ENCODE assay signal across 31 cellular contexts in the genomic region with DNA sequence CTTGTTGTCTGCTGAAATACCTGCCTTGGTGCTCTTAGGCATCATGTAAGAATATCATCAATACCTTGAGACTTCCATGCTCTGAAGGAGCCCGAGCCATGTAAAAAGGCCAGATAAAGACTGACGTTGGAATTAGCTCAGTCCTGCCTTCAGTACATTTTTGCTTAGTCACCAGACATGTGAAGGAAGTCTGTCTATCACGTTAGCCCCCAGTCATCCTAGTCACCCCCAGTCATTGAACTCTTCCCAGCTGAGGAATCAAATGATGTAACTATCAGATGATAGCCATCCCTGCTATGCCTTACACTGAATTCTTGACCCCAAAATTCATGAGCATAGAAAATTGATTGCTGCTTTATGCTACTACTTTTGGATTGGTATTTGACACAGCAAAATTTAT.
"Had no signal": no experiment of that assay in that cellular context is flagged by ENCODE, and none has a peak within 500 bp of the region (broad histone marks: within the 10 kb centered on the region; RNA-seq: fewer than 3 reads in every experiment).

No MANE protein-coding gene starts in this region.

- H3K27me3 ChIP-seq: breast epithelium, esophagus muscularis mucosa, ovary, thyroid gland had no signal

- H3K27ac Mint-ChIP-seq: activated CD4-positive, alpha-beta memory T cell treated with anti-CD3 and anti-CD28 coated beads, Interleukin-2, amount 10 ng/mL, durations not matched to agents 7 days and 5 days; activated CD4-positive, alpha-beta T cell treated with anti-CD3 and anti-CD28 coated beads, Interleukin-2, amount 10 ng/mL, durations not matched to agents 7 days and 5 days; activated naive CD4-positive, alpha-beta T cell treated with anti-CD3 and anti-CD28 coated beads, Interleukin-2, amount 10 ng/mL, durations not matched to agents 7 days and 5 days; activated naive CD8-positive, alpha-beta T cell treated with anti-CD3 and anti-CD28 coated beads, Interleukin-2, amount 10 ng/mL, durations not matched to agents 7 days and 5 days; activated T-cell treated with anti-CD3 and anti-CD28 coated beads, Interleukin-2, amount 50 U/mL, for 24 hours; endodermal cell; mesothelial cell of epicardium; naive B cell; nephron progenitor cell; progenitor cell of endocrine pancreas; stimulated activated effector memory CD8-positive, alpha-beta T cell treated with anti-CD3 and anti-CD28 coated beads, Interleukin-12 subunit alpha, Interleukin-12 subunit beta, amount 100 ng/mL, for 72 hours; stimulated activated naive CD8-positive, alpha-beta T cell treated with anti-CD3 and anti-CD28 coated beads, Interleukin-15, amount 100 ng/mL, for 72 hours; T-helper 2 cell treated with Interferon-gamma antibody and Interleukin-4, amounts not matched to agents 5 μg/mL and 100 μg/mL, for 36 hours had no signal

- H3K9me3 ChIP-seq: breast epithelium, esophagus muscularis mucosa, ovary, thyroid gland had no signal

- H3K9me3 Mint-ChIP-seq: activated CD4-positive, alpha-beta memory T cell treated with anti-CD3 and anti-CD28 coated beads, Interleukin-2, amount 10 ng/mL, durations not matched to agents 7 days and 5 days; activated naive CD4-positive, alpha-beta T cell treated with anti-CD3 and anti-CD28 coated beads, Interleukin-2, amount 10 ng/mL, durations not matched to agents 7 days and 5 days; activated naive CD8-positive, alpha-beta T cell treated with anti-CD3 and anti-CD28 coated beads, Interleukin-2, amount 10 ng/mL, durations not matched to agents 7 days and 5 days; endodermal cell; naive B cell; nephron progenitor cell had no signal

- DNase-seq: activated CD4-positive, alpha-beta memory T cell treated with anti-CD3 and anti-CD28 coated beads, Interleukin-2, amount 10 ng/mL, durations not matched to agents 7 days and 5 days; activated CD4-positive, alpha-beta T cell treated with anti-CD3 and anti-CD28 coated beads for 1 hour; activated CD4-positive, alpha-beta T cell treated with anti-CD3 and anti-CD28 coated beads, Interleukin-2, amount 10 ng/mL, durations not matched to agents 7 days and 5 days; activated CD8-positive, alpha-beta memory T cell treated with anti-CD3 and anti-CD28 coated beads, Interleukin-2, amount 50 U/mL, for 48 hours; activated gamma-delta T cell; activated naive CD4-positive, alpha-beta T cell treated with anti-CD3 and anti-CD28 coated beads, Interleukin-2, amount 10 ng/mL, durations not matched to agents 7 days and 5 days; activated naive CD8-positive, alpha-beta T cell treated with anti-CD3 and anti-CD28 coated beads, Interleukin-2, amount 10 ng/mL, durations not matched to agents 7 days and 5 days; activated T-cell treated with anti-CD3 and anti-CD28 coated beads, Interleukin-2, amount 50 U/mL, for 24 hours; amniotic stem cell; central memory CD4-positive, alpha-beta T cell; endodermal cell; islet precursor cell; left cardiac atrium; mammary epithelial cell; naive B cell; nephron progenitor cell; ovary; retina; small intestine; stimulated activated CD4-positive, alpha-beta T cell treated with anti-CD3 and anti-CD28 coated beads, Interleukin-4, amount 100 ng/mL, for 24 hours; stimulated activated naive CD8-positive, alpha-beta T cell treated with anti-CD3 and anti-CD28 coated beads, Interleukin-15, amount 100 ng/mL, for 72 hours; substantia nigra; T-helper 1 cell; thyroid gland had no signal

- H3K27ac ChIP-seq: breast epithelium, esophagus muscularis mucosa, ovary, thyroid gland had no signal

- H3K27me3 Mint-ChIP-seq: activated CD4-positive, alpha-beta memory T cell treated with anti-CD3 and anti-CD28 coated beads, Interleukin-2, amount 10 ng/mL, durations not matched to agents 7 days and 5 days; activated CD4-positive, alpha-beta T cell treated with anti-CD3 and anti-CD28 coated beads, Interleukin-2, amount 10 ng/mL, durations not matched to agents 7 days and 5 days; activated naive CD4-positive, alpha-beta T cell treated with anti-CD3 and anti-CD28 coated beads, Interleukin-2, amount 10 ng/mL, durations not matched to agents 7 days and 5 days; activated naive CD8-positive, alpha-beta T cell treated with anti-CD3 and anti-CD28 coated beads, Interleukin-2, amount 10 ng/mL, durations not matched to agents 7 days and 5 days; activated T-cell treated with anti-CD3 and anti-CD28 coated beads, Interleukin-2, amount 50 U/mL, for 24 hours; progenitor cell of endocrine pancreas; stimulated activated naive CD8-positive, alpha-beta T cell treated with anti-CD3 and anti-CD28 coated beads, Interleukin-15, amount 100 ng/mL, for 72 hours had no signal

- H3K4me1 Mint-ChIP-seq: activated CD4-positive, alpha-beta memory T cell treated with anti-CD3 and anti-CD28 coated beads, Interleukin-2, amount 10 ng/mL, durations not matched to agents 7 days and 5 days; activated CD4-positive, alpha-beta T cell treated with anti-CD3 and anti-CD28 coated beads, Interleukin-2, amount 10 ng/mL, durations not matched to agents 7 days and 5 days; activated naive CD4-positive, alpha-beta T cell treated with anti-CD3 and anti-CD28 coated beads, Interleukin-2, amount 10 ng/mL, durations not matched to agents 7 days and 5 days; activated naive CD8-positive, alpha-beta T cell treated with anti-CD3 and anti-CD28 coated beads, Interleukin-2, amount 10 ng/mL, durations not matched to agents 7 days and 5 days; endodermal cell; naive B cell; nephron progenitor cell; stimulated activated effector memory CD8-positive, alpha-beta T cell treated with anti-CD3 and anti-CD28 coated beads, Interleukin-12 subunit alpha, Interleukin-12 subunit beta, amount 100 ng/mL, for 72 hours; stimulated activated naive CD8-positive, alpha-beta T cell treated with anti-CD3 and anti-CD28 coated beads, Interleukin-15, amount 100 ng/mL, for 72 hours had no signal

- FAIRE-seq: small intestine had no signal

- H3K4me3 ChIP-seq: breast epithelium, esophagus muscularis mucosa, ovary, thyroid gland had no signal

- H3K4me1 ChIP-seq: breast epithelium, esophagus muscularis mucosa had no signal

- ATAC-seq: left cardiac atrium; sciatic nerve; stimulated activated effector memory CD8-positive, alpha-beta T cell treated with anti-CD3 and anti-CD28 coated beads, Interleukin-12 subunit alpha, Interleukin-12 subunit beta, amount 100 ng/mL, for 72 hours; stimulated activated naive CD8-positive, alpha-beta T cell treated with anti-CD3 and anti-CD28 coated beads, Interleukin-15, amount 100 ng/mL, for 72 hours had no signal

- H3K36me3 ChIP-seq: breast epithelium, esophagus muscularis mucosa, ovary, thyroid gland had no signal

- H3K4me3 Mint-ChIP-seq: activated CD4-positive, alpha-beta memory T cell treated with anti-CD3 and anti-CD28 coated beads, Interleukin-2, amount 10 ng/mL, durations not matched to agents 7 days and 5 days; activated CD4-positive, alpha-beta T cell treated with anti-CD3 and anti-CD28 coated beads, Interleukin-2, amount 10 ng/mL, durations not matched to agents 7 days and 5 days; activated naive CD4-positive, alpha-beta T cell treated with anti-CD3 and anti-CD28 coated beads, Interleukin-2, amount 10 ng/mL, durations not matched to agents 7 days and 5 days; activated naive CD8-positive, alpha-beta T cell treated with anti-CD3 and anti-CD28 coated beads, Interleukin-2, amount 10 ng/mL, durations not matched to agents 7 days and 5 days; activated T-cell treated with anti-CD3 and anti-CD28 coated beads, Interleukin-2, amount 50 U/mL, for 24 hours; endodermal cell; mesothelial cell of epicardium; naive B cell; nephron progenitor cell; stimulated activated effector memory CD8-positive, alpha-beta T cell treated with anti-CD3 and anti-CD28 coated beads, Interleukin-12 subunit alpha, Interleukin-12 subunit beta, amount 100 ng/mL, for 72 hours; stimulated activated naive CD8-positive, alpha-beta T cell treated with anti-CD3 and anti-CD28 coated beads, Interleukin-15, amount 100 ng/mL, for 72 hours; T-helper 2 cell treated with Interferon-gamma antibody and Interleukin-4, amounts not matched to agents 5 μg/mL and 100 μg/mL, for 36 hours had no signal

- H3K36me3 Mint-ChIP-seq: activated naive CD4-positive, alpha-beta T cell treated with anti-CD3 and anti-CD28 coated beads, Interleukin-2, amount 10 ng/mL, durations not matched to agents 7 days and 5 days; activated naive CD8-positive, alpha-beta T cell treated with anti-CD3 and anti-CD28 coated beads, Interleukin-2, amount 10 ng/mL, durations not matched to agents 7 days and 5 days; mesothelial cell of epicardium; naive B cell; stimulated activated effector memory CD8-positive, alpha-beta T cell treated with anti-CD3 and anti-CD28 coated beads, Interleukin-12 subunit alpha, Interleukin-12 subunit beta, amount 100 ng/mL, for 72 hours had no signal
